ENCODE assay signal across 9 cellular contexts in the genomic region with DNA sequence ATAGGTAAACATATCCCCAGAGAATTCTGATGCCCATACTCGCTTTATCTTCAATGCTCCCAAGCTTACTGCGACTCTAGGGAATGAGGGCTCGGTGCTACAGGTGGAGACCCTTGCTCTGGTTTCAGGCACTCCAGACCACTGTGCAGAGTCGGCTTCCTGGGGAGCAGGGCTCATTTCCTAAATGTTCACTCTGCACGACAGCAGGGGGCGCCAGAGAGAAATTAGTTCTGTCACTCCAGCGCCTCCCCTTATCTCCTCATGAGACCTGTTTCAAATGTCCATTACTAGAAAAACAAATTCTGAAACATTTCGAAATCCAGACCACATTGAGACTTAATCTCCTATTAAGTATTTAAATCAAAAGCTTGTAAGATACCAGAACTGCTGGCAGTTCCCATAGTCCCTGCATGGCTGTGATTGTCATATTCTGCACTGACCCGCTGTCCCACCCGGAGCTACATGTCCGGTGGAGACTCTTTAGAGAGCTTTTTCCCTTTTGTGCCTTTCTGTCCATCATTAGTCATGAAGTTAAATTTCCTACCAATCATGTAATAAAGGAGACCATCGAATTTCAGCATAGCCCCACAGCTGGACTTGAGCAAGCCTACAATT. TPM values are rescaled to one million over a fixed set of nuclear protein-coding genes. Genes with fewer than 3 reads are reported as not detected.
DNase-seq lines count a peak whose midpoint lies in the region; ATAC-seq and TF ChIP-seq lines count a peak whose summit lies in the region.
"Had no signal": no experiment of that assay in that cellular context is flagged by ENCODE, and none has a peak within 500 bp of the region (broad histone marks: within the 10 kb centered on the region; RNA-seq: fewer than 3 reads in every experiment).

No MANE protein-coding gene starts in this region.

- no peaks in the 10 kb centered on the region for H3K36me3 ChIP-seq in adrenal gland (replicated peaks in 1 of 2)
- H3K36me3 ChIP-seq: BLaER1 had no signal

- peak; percentile 84 to 90 for ATAC-seq in left cardiac atrium
- no peak for ATAC-seq in GM18520 (IDR thresholded peaks at IDR 0.05; ENCODE audit: unreplicated experiment)

- no peak overlapping the region for H3K27ac ChIP-seq in adrenal gland
- H3K27ac ChIP-seq: BLaER1 had no signal

- H3K27me3 ChIP-seq in adrenal gland, result no peaks in the 10 kb centered on the region
- H3K27me3 ChIP-seq: BLaER1 had no signal

- intact Hi-C loops in adrenal gland (cut with DNase I) (no loop called here), left cardiac atrium (cut with DNase I) (loop anchor here (5.0 to 10.0 kb wide), 4 partner anchors 163 to 905 kb away; partner anchors contain the start of genes CCDC122 (in 1 of the 2) and LACC1 (in 1 of the 2))

- H3K4me1 ChIP-seq in adrenal gland (replicated peaks in 1 of 2), result peaks cover 0 to 16% of the 10 kb centered on the region in 2 donors
- H3K4me1 ChIP-seq: BLaER1 had no signal

- TF ChIP-seq CTCF in adrenal gland (IDR thresholded peaks at IDR 0.05), result peak; percentile 68 to 81 (median 74)

- TF ChIP-seq POLR2A in adrenal gland (IDR thresholded peaks at IDR 0.05), result no peak

- DNase-seq in NCI-H1417 (lab: John Stamatoyannopoulos, UW), result peak; percentile 37 to 72 (median 67)
- no peak for DNase-seq in NCI-H1417 treated with DMSO at 0.1 percent for 48 hours (lab: John Stamatoyannopoulos, UW)
- DNase-seq in KG1 (lab: John Stamatoyannopoulos, UW), result peak; percentile 47
- DNase-seq in T follicular helper cell (ENCODE audit: low read depth), result peak; percentile 75
- peak; percentile 67 to 92 (median 82) for DNase-seq in adrenal gland
- peak; percentile 85 for DNase-seq in left cardiac atrium
- peak; percentile 56 for DNase-seq in putamen (ENCODE audit: low spot score)

- 48 to 55% (median 53%) methylated on average over 12 of the region's 12 CpGs for WGBS in adrenal gland, 4 donors

- H3K9me3 ChIP-seq in adrenal gland (replicated peaks in 1 of 3), result no peaks in the 10 kb centered on the region
- H3K9me3 ChIP-seq: BLaER1 had no signal

- no peak overlapping the region for H3K4me3 ChIP-seq in adrenal gland
- H3K4me3 ChIP-seq: BLaER1 had no signal

RNA-seq across cellular contexts. Expression of gene EPSTI1, which starts 22.4 kb away (rescaled TPM):
- 10 to 100 TPM in 6 of 8 donors, 1 to 10 TPM in 2; 7.1 to 36.3 (median 12.0) TPM for total RNA-seq in adrenal gland
- polyA plus RNA-seq in adrenal gland, result 10 to 100 TPM in 1 of 3 donors, 1 to 10 TPM in 2; 6.8 to 12.4 (median 8.5) TPM
- total RNA-seq in left cardiac atrium, result 10 to 100 TPM in 1 of 2 donors, 1 to 10 TPM in 1; 4.9 to 10.8 TPM

RNA-seq across cellular contexts. Expression of gene DNAJC15, which starts 53.7 kb away (rescaled TPM):
- 10 to 100 TPM; 10.0 to 33.5 (median 16.8) TPM for total RNA-seq in adrenal gland
- polyA plus RNA-seq in adrenal gland, result 10 to 100 TPM; 13.5 to 23.1 (median 21.4) TPM
- total RNA-seq in left cardiac atrium, result 10 to 100 TPM; 21.8 to 24.4 TPM

Comparison
In these comparisons a context has a peak if more than half of its experiments do, and no peak if none do; other contexts are left out.
1. intact Hi-C loops: an anchor here in left cardiac atrium (5.0 to 10.0 kb wide); none called in adrenal gland.